Comparison of ENCODE assay signal across 1 cellular context in the genomic region with DNA sequence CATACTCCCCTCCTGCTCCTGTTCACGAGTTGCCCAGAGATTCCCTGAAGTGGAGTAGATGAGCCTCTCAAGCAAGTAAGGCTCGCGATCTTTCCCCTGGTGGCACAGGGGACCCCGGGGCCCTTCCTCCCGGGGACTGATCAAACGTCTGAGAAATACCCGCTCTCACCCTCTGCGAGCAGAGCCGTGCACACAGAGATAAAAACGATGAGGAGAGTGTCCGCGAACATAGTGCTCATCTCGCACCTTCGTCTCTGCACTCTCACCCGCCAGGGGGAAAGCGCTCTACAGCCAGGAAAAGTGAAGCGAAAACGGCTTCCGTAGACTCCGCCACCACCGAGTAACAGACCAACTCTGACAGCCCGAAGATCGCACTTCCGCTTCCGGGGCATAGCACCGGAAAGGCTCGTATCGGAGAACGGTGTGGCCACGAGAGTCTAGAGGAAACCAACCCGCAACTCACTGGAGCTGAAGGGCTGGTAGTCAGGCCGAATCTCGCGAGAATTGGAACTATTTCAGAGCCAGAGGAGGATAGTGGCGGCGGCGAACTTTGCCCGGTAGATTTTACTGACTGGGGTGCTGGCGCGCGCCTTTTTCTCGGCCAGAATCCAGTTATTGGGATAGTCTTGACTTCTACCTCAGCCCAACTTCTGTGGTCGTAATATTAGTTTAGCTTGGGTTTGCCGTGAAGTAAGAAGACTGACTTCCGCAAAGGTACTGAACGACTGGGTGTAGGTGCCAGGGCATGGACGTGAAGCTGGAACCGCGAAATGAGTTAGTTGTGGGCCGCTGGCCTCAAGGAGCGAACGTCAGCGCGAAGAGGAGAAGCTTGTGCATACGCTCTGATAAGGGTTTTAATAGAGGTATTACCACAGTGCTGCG.
A peak's percentile ranks its signal among the peaks of the same experiment; 100 is the strongest.
TF ChIP-seq lines count a peak whose summit lies in the region.

A gene with protein sequence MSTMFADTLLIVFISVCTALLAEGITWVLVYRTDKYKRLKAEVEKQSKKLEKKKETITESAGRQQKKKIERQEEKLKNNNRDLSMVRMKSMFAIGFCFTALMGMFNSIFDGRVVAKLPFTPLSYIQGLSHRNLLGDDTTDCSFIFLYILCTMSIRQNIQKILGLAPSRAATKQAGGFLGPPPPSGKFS (minus strand): TSS at position 356 of the 882 bp plus-strand sequence. CDS start 117 bp downstream, at position 239.

TF ChIP-seq in K562, 482 proteins besides CTCF, POLR2A, EP300 and RAD21 (continued from another document and continues in another):
- TF ChIP-seq MXI1 (IDR thresholded peaks at IDR 0.05; ENCODE audit: low read depth, low read length) (peak; percentile 73; the same call in 1 of the 2 replicates), NRF1 (conservative IDR thresholded peaks at IDR 0.05 in 1 of 2, IDR thresholded peaks at IDR 0.05 in 1 of 2) (peak; percentile 60), SMC3 (conservative IDR thresholded peaks at IDR 0.05; ENCODE audit: insufficient read depth, low read depth, low read length) (no peak), ZNF445 (CRISPR knock-in tag; IDR thresholded peaks at IDR 0.05; ENCODE audit: low read depth) (no peak; the same call in 1 of the 2 replicates), SMAD4 (CRISPR knock-in tag; conservative IDR thresholded peaks at IDR 0.05) (peak; percentile 35), TRIM24 (IDR thresholded peaks at IDR 0.05) (peak in 1 of 2 experiments; percentile 77; a peak in 2 of 4 replicates), MYNN (IDR thresholded peaks at IDR 0.05) (peak; percentile 69), MYNN (CRISPR knock-in tag; IDR thresholded peaks at IDR 0.05) (no peak), ZNF143 (CRISPR knock-in tag; IDR thresholded peaks at IDR 0.05) (no peak), L3MBTL2 (IDR thresholded peaks at IDR 0.05) (peak; percentile 81), ETV5 (CRISPR knock-in tag; IDR thresholded peaks at IDR 0.05; ENCODE audit: low read depth) (peak; percentile 91), CEBPG (CRISPR knock-in tag; IDR thresholded peaks at IDR 0.05) (no peak), CEBPG (tag; conservative IDR thresholded peaks at IDR 0.05 in 1 of 2, IDR thresholded peaks at IDR 0.05 in 1 of 2) (no peak), DNMT1 (IDR thresholded peaks at IDR 0.05) (0 out of 2 replicates have a peak, but pooled peaks have one; percentile 95), CC2D1A (IDR thresholded peaks at IDR 0.05) (peak; percentile 86), MEIS2 (IDR thresholded peaks at IDR 0.05; ENCODE audit: partially characterized antibody) (peak; percentile 57), C11orf30 (IDR thresholded peaks at IDR 0.05; ENCODE audit: low read depth) (peak; percentile 92), IFI16 (CRISPR knock-in tag; IDR thresholded peaks at IDR 0.05) (no peak), SP1 (CRISPR knock-in tag; IDR thresholded peaks at IDR 0.05) (peak; percentile 70), RB1 (IDR thresholded peaks at IDR 0.05; ENCODE audit: low read depth) (no peak; the same call in 1 of the 2 replicates), ZSCAN29 (IDR thresholded peaks at IDR 0.05) (peak; percentile 32; the same call in 1 of the 2 replicates), ZNF24 (IDR thresholded peaks at IDR 0.05) (0 out of 2 replicates have a peak, but pooled peaks have one; percentile 7), BRD9 (IDR thresholded peaks at IDR 0.05; ENCODE audit: low read depth, partially characterized antibody) (peak; percentile 27), SIN3A (IDR thresholded peaks at IDR 0.05; ENCODE audit: borderline replicate concordance in 2 of 2, control insufficient read depth in 1 of 2, low read depth in 2 of 2, low read length in 2 of 2) (peak in 1 of 2 experiments; percentile 89; a peak in 2 of 4 replicates), ELF2 (CRISPR knock-in tag; IDR thresholded peaks at IDR 0.05) (peak; percentile 63; the same call in 1 of the 2 replicates), SOX6 (IDR thresholded peaks at IDR 0.05) (peak; percentile 40), ELF4 (CRISPR knock-in tag; IDR thresholded peaks at IDR 0.05) (no peak), TAF1 (IDR thresholded peaks at IDR 0.05; ENCODE audit: control insufficient read depth, extremely low read depth, insufficient read depth, low read length, severe bottlenecking) (peak; percentile 97), ZNF436 (CRISPR knock-in tag; IDR thresholded peaks at IDR 0.05) (no peak), BCOR (IDR thresholded peaks at IDR 0.05) (peak; percentile 60), FOXJ3 (CRISPR knock-in tag; IDR thresholded peaks at IDR 0.05) (no peak), HNRNPLL (IDR thresholded peaks at IDR 0.05; ENCODE audit: low read depth, low read length, poor library complexity, severe bottlenecking) (peak; percentile 88)
- TF ChIP-seq, protein P1, sequence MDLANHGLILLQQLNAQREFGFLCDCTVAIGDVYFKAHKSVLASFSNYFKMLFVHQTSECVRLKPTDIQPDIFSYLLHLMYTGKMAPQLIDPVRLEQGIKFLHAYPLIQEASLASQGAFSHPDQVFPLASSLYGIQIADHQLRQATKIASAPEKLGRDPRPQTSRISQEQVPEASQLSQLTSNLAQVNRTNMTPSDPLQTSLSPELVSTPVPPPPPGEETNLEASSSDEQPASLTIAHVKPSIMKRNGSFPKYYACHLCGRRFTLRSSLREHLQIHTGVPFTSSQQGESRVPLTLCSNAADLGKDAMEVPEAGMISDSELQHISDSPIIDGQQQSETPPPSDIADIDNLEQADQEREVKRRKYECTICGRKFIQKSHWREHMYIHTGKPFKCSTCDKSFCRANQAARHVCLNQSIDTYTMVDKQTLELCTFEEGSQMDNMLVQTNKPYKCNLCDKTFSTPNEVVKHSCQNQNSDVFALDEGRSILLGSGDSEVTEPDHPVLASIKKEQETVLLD (IDR thresholded peaks at IDR 0.05): peak; percentile 83
- TF ChIP-seq, protein P2, sequence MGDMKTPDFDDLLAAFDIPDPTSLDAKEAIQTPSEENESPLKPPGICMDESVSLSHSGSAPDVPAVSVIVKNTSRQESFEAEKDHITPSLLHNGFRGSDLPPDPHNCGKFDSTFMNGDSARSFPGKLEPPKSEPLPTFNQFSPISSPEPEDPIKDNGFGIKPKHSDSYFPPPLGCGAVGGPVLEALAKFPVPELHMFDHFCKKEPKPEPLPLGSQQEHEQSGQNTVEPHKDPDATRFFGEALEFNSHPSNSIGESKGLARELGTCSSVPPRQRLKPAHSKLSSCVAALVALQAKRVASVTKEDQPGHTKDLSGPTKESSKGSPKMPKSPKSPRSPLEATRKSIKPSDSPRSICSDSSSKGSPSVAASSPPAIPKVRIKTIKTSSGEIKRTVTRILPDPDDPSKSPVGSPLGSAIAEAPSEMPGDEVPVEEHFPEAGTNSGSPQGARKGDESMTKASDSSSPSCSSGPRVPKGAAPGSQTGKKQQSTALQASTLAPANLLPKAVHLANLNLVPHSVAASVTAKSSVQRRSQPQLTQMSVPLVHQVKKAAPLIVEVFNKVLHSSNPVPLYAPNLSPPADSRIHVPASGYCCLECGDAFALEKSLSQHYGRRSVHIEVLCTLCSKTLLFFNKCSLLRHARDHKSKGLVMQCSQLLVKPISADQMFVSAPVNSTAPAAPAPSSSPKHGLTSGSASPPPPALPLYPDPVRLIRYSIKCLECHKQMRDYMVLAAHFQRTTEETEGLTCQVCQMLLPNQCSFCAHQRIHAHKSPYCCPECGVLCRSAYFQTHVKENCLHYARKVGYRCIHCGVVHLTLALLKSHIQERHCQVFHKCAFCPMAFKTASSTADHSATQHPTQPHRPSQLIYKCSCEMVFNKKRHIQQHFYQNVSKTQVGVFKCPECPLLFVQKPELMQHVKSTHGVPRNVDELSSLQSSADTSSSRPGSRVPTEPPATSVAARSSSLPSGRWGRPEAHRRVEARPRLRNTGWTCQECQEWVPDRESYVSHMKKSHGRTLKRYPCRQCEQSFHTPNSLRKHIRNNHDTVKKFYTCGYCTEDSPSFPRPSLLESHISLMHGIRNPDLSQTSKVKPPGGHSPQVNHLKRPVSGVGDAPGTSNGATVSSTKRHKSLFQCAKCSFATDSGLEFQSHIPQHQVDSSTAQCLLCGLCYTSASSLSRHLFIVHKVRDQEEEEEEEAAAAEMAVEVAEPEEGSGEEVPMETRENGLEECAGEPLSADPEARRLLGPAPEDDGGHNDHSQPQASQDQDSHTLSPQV (IDR thresholded peaks at IDR 0.05): peak; percentile 65; the same call in 1 of the 2 replicates
- TF ChIP-seq, protein P3, sequence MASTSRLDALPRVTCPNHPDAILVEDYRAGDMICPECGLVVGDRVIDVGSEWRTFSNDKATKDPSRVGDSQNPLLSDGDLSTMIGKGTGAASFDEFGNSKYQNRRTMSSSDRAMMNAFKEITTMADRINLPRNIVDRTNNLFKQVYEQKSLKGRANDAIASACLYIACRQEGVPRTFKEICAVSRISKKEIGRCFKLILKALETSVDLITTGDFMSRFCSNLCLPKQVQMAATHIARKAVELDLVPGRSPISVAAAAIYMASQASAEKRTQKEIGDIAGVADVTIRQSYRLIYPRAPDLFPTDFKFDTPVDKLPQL (IDR thresholded peaks at IDR 0.05; ENCODE audit: extremely low read depth, insufficient read length): peak; percentile 74
- TF ChIP-seq, protein P4, sequence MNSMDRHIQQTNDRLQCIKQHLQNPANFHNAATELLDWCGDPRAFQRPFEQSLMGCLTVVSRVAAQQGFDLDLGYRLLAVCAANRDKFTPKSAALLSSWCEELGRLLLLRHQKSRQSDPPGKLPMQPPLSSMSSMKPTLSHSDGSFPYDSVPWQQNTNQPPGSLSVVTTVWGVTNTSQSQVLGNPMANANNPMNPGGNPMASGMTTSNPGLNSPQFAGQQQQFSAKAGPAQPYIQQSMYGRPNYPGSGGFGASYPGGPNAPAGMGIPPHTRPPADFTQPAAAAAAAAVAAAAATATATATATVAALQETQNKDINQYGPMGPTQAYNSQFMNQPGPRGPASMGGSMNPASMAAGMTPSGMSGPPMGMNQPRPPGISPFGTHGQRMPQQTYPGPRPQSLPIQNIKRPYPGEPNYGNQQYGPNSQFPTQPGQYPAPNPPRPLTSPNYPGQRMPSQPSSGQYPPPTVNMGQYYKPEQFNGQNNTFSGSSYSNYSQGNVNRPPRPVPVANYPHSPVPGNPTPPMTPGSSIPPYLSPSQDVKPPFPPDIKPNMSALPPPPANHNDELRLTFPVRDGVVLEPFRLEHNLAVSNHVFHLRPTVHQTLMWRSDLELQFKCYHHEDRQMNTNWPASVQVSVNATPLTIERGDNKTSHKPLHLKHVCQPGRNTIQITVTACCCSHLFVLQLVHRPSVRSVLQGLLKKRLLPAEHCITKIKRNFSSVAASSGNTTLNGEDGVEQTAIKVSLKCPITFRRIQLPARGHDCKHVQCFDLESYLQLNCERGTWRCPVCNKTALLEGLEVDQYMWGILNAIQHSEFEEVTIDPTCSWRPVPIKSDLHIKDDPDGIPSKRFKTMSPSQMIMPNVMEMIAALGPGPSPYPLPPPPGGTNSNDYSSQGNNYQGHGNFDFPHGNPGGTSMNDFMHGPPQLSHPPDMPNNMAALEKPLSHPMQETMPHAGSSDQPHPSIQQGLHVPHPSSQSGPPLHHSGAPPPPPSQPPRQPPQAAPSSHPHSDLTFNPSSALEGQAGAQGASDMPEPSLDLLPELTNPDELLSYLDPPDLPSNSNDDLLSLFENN (IDR thresholded peaks at IDR 0.05; ENCODE audit: low read depth in 2 of 2, low read length in 2 of 2): no peak; a peak in 1 of 4 replicates
- TF ChIP-seq, protein P5, sequence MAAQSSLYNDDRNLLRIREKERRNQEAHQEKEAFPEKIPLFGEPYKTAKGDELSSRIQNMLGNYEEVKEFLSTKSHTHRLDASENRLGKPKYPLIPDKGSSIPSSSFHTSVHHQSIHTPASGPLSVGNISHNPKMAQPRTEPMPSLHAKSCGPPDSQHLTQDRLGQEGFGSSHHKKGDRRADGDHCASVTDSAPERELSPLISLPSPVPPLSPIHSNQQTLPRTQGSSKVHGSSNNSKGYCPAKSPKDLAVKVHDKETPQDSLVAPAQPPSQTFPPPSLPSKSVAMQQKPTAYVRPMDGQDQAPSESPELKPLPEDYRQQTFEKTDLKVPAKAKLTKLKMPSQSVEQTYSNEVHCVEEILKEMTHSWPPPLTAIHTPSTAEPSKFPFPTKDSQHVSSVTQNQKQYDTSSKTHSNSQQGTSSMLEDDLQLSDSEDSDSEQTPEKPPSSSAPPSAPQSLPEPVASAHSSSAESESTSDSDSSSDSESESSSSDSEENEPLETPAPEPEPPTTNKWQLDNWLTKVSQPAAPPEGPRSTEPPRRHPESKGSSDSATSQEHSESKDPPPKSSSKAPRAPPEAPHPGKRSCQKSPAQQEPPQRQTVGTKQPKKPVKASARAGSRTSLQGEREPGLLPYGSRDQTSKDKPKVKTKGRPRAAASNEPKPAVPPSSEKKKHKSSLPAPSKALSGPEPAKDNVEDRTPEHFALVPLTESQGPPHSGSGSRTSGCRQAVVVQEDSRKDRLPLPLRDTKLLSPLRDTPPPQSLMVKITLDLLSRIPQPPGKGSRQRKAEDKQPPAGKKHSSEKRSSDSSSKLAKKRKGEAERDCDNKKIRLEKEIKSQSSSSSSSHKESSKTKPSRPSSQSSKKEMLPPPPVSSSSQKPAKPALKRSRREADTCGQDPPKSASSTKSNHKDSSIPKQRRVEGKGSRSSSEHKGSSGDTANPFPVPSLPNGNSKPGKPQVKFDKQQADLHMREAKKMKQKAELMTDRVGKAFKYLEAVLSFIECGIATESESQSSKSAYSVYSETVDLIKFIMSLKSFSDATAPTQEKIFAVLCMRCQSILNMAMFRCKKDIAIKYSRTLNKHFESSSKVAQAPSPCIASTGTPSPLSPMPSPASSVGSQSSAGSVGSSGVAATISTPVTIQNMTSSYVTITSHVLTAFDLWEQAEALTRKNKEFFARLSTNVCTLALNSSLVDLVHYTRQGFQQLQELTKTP (IDR thresholded peaks at IDR 0.05; ENCODE audit: low read depth in 1 of 2, partially characterized antibody in 2 of 2): peak in 1 of 2 experiments; percentile 44
- TF ChIP-seq, protein P6, sequence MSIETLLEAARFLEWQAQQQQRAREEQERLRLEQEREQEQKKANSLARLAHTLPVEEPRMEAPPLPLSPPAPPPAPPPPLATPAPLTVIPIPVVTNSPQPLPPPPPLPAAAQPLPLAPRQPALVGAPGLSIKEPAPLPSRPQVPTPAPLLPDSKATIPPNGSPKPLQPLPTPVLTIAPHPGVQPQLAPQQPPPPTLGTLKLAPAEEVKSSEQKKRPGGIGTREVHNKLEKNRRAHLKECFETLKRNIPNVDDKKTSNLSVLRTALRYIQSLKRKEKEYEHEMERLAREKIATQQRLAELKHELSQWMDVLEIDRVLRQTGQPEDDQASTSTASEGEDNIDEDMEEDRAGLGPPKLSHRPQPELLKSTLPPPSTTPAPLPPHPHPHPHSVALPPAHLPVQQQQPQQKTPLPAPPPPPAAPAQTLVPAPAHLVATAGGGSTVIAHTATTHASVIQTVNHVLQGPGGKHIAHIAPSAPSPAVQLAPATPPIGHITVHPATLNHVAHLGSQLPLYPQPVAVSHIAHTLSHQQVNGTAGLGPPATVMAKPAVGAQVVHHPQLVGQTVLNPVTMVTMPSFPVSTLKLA (conservative IDR thresholded peaks at IDR 0.05): peak; percentile 88 to 94
- TF ChIP-seq, protein P7, sequence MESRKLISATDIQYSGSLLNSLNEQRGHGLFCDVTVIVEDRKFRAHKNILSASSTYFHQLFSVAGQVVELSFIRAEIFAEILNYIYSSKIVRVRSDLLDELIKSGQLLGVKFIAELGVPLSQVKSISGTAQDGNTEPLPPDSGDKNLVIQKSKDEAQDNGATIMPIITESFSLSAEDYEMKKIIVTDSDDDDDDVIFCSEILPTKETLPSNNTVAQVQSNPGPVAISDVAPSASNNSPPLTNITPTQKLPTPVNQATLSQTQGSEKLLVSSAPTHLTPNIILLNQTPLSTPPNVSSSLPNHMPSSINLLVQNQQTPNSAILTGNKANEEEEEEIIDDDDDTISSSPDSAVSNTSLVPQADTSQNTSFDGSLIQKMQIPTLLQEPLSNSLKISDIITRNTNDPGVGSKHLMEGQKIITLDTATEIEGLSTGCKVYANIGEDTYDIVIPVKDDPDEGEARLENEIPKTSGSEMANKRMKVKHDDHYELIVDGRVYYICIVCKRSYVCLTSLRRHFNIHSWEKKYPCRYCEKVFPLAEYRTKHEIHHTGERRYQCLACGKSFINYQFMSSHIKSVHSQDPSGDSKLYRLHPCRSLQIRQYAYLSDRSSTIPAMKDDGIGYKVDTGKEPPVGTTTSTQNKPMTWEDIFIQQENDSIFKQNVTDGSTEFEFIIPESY (CRISPR knock-in tag; IDR thresholded peaks at IDR 0.05): peak; percentile 58; the same call in 1 of the 2 replicates
